In genomic region chr14:91350813-91351507, GRCh38 we compare ENCODE assay signal across 8 cellular contexts.
DNase-seq lines count a peak whose midpoint lies in the region; ATAC-seq and TF ChIP-seq lines count a peak whose summit lies in the region.

No MANE protein-coding gene starts in this region.

- intact Hi-C loops in esophagus muscularis mucosa (cut with DNase I) = no loop called here
- intact Hi-C loops in stomach (cut with DNase I; ENCODE audit: low total_unique reads) = loop anchor here (10.0 kb wide), 1 partner anchor 64 kb away; the partner anchor contains the start of gene CCDC88C
- intact Hi-C loops in posterior cingulate gyrus (cut with DNase I) = no loop called here

- H3K9me3 ChIP-seq in esophagus muscularis mucosa (no peaks in the 10 kb centered on the region), stomach (no peaks in the 10 kb centered on the region)

- peaks cover 18 to 34% (median 31%) of the 10 kb centered on the region in 4 donors for H3K4me1 ChIP-seq in esophagus muscularis mucosa
- H3K4me1 ChIP-seq in stomach = peaks cover 37 to 72% (median 63%) of the 10 kb centered on the region in 4 donors
- no peaks in the 10 kb centered on the region for H3K4me1 ChIP-seq in foreskin keratinocyte

- TF ChIP-seq EP300 in esophagus muscularis mucosa (IDR thresholded peaks at IDR 0.05) = no peak
- no peak for TF ChIP-seq EP300 in stomach (IDR thresholded peaks at IDR 0.05)

- H3K27me3 ChIP-seq in esophagus muscularis mucosa (no peaks in the 10 kb centered on the region), stomach (no peaks in the 10 kb centered on the region), foreskin keratinocyte (no peaks in the 10 kb centered on the region)

- no peaks in the 10 kb centered on the region for H3K36me3 ChIP-seq in esophagus muscularis mucosa
- H3K36me3 ChIP-seq in stomach = no peaks in the 10 kb centered on the region

- no peak for TF ChIP-seq CTCF in esophagus muscularis mucosa (IDR thresholded peaks at IDR 0.05)
- TF ChIP-seq CTCF in stomach (IDR thresholded peaks at IDR 0.05) = no peak
- no peak for TF ChIP-seq CTCF in foreskin keratinocyte (conservative IDR thresholded peaks at IDR 0.05)

- peak overlapping the region; percentile 23 to 58 (median 55) for H3K27ac ChIP-seq in esophagus muscularis mucosa (replicated peaks in 1 of 4)
- H3K27ac ChIP-seq in stomach = peak overlapping the region; percentile 29 to 86 (median 59)
- H3K27ac ChIP-seq in foreskin keratinocyte = no peak overlapping the region

- peak overlapping the region; percentile 18 to 40 (median 34) for H3K4me3 ChIP-seq in esophagus muscularis mucosa
- peak overlapping the region; percentile 21 to 37 (median 29) for H3K4me3 ChIP-seq in stomach

- ATAC-seq in HG03025 (IDR thresholded peaks at IDR 0.05; ENCODE audit: low FRiP score, unreplicated experiment) (peak; percentile 47), foreskin keratinocyte (no peak)

- 68% methylated on average over 18 of the region's 18 CpGs for WGBS in esophagus muscularis mucosa
- 25 to 43% (median 30%) methylated on average over 18 of the region's 18 CpGs for WGBS in stomach, 5 donors

- DNase-seq in T-helper 2 cell = peak in 4 of 5 experiments; percentile 39 to 95 (median 64)
- no peak for DNase-seq in esophagus muscularis mucosa (ENCODE audit: extremely low spot score)
- DNase-seq in stomach = no peak
- DNase-seq in foreskin keratinocyte = no peak
- DNase-seq in posterior cingulate gyrus = no peak
- DNase-seq in glomerular visceral epithelial cell (ENCODE audit: extremely low spot score) = no peak

- TF ChIP-seq POLR2A in GM19099 (IDR thresholded peaks at IDR 0.05; ENCODE audit: extremely low read depth, insufficient read length, low read depth) = peak; percentile 24
- no peak for TF ChIP-seq POLR2A in esophagus muscularis mucosa (IDR thresholded peaks at IDR 0.05; ENCODE audit: low read depth)
- TF ChIP-seq POLR2A in stomach (IDR thresholded peaks at IDR 0.05) = no peak

Comparison
In these comparisons a context has a peak if more than half of its experiments do, and no peak if none do; other contexts are left out.
1. DNase-seq: peak in T-helper 2 cell (4 of 5); none in esophagus muscularis mucosa (single experiment), stomach (single experiment), foreskin keratinocyte (0 of 2), posterior cingulate gyrus (0 of 10) and glomerular visceral epithelial cell (single experiment).